Comparison of ENCODE assay signal across 37 cellular contexts in genomic region chr1:48031676-48032075, GRCh38. TPM values are rescaled to one million over a fixed set of nuclear protein-coding genes. Genes with fewer than 3 reads are reported as not detected.
A peak's percentile ranks its signal among the peaks of the same experiment; 100 is the strongest.
DNase-seq lines count a peak whose midpoint lies in the region; ATAC-seq, FAIRE-seq and TF ChIP-seq lines count a peak whose summit lies in the region.
"Had no signal": no experiment of that assay in that cellular context is flagged by ENCODE, and none has a peak within 500 bp of the region (broad histone marks: within the 10 kb centered on the region; RNA-seq: fewer than 3 reads in every experiment).

No MANE protein-coding gene starts in this region.

- no peak overlapping the region for H2AK5ac ChIP-seq in H1 (ENCODE audit: low read depth, low read length)

- no peak overlapping the region for H3K27ac Mint-ChIP-seq in MCF 10A (ENCODE audit: low read depth, unreplicated experiment)
- H3K27ac Mint-ChIP-seq: activated CD4-positive, alpha-beta memory T cell treated with anti-CD3 and anti-CD28 coated beads, Interleukin-2, amount 10 ng/mL, durations not matched to agents 7 days and 5 days; activated T-helper 1 cell treated with anti-CD3 and anti-CD28 coated beads, Interleukin-12 subunit alpha, Interleukin-12 subunit beta, Interleukin-2, Interleukin-4 antibody, amounts not matched to agents 30 ng/mL and 10 ng/mL and 1 ng/mL, durations not matched to agents 14 hours and 24 hours and 36 hours; CD4-positive, CD25-positive, alpha-beta regulatory T cell; GM23338; natural killer cell; stimulated activated naive B cell treated with anti-CD40 and anti-IgM and Interleukin-4, amounts not matched to agents 10 μg/mL and 1 μg/mL and 100 μg/mL, for 72 hours; T-helper 1 cell treated with Interleukin-12 subunit alpha and Interleukin-12 subunit beta and Interleukin-4 antibody, amounts not matched to agents 30 μg/mL and 1 μg/mL, for 36 hours; type B pancreatic cell had no signal

- no peaks in the 10 kb centered on the region for H3K9me2 ChIP-seq in PC-3 (replicated peaks; ENCODE audit: low read length)

- no peak overlapping the region for H4K8ac ChIP-seq in H1 (ENCODE audit: extremely low read depth, insufficient read depth, low read length)

- H3K36me3 Mint-ChIP-seq in MCF 10A (ENCODE audit: insufficient read depth, unreplicated experiment) = no peaks in the 10 kb centered on the region
- H3K36me3 Mint-ChIP-seq: CD4-positive, CD25-positive, alpha-beta regulatory T cell; natural killer cell; stimulated activated naive B cell treated with anti-CD40 and anti-IgM and Interleukin-4, amounts not matched to agents 10 μg/mL and 1 μg/mL and 100 μg/mL, for 72 hours; type B pancreatic cell had no signal

- 90% methylated on average over 3 of the region's 3 CpGs; no CpG with 5 or more reads in 1 of the 2 experiments for WGBS in H1 (ENCODE audit: extremely low coverage in 1 of 2, insufficient coverage in 1 of 2, insufficient read length in 1 of 2, insufficient replicate concordance in 2 of 2, low coverage in 1 of 2, low lambda C conversion rate in 2 of 2, missing lambda C conversion rate in 1 of 2), 2 experiments

- H4K20me1 ChIP-seq in H1 (replicated peaks in 1 of 2; ENCODE audit: control insufficient read depth in 1 of 2, insufficient read depth in 2 of 2, low read length in 2 of 2) = no peaks in the 10 kb centered on the region
- no peaks in the 10 kb centered on the region for H4K20me1 ChIP-seq in PC-3 (ENCODE audit: low read length)

- DNase-seq in MCF 10A (ENCODE audit: unreplicated experiment) (peak; percentile 23), breast epithelium (ENCODE audit: low spot score in 2 of 2) (no peak), H1 (ENCODE audit: low read depth in 1 of 2, low spot score in 2 of 2) (no peak), glomerular visceral epithelial cell (ENCODE audit: extremely low spot score) (peak; percentile 22), DMS 273 (lab: John Stamatoyannopoulos, UW; ENCODE audit: unreplicated experiment) (no peak), GM12892 (ENCODE audit: insufficient read length) (no peak), PC-3 (no peak)
- DNase-seq: 8988T; activated CD4-positive, alpha-beta memory T cell treated with anti-CD3 and anti-CD28 coated beads, Interleukin-2, amount 10 ng/mL, durations not matched to agents 7 days and 5 days; activated CD4-positive, CD25-positive, alpha-beta regulatory T cell treated with anti-CD3 and anti-CD28 coated beads, Interleukin-2, amount 50 U/mL, for 72 hours; activated CD8-positive, alpha-beta memory T cell treated with anti-CD3 and anti-CD28 coated beads, Interleukin-2, amount 50 U/mL, for 4 hours; activated naive CD4-positive, alpha-beta T cell treated with Interleukin-2 at 50 U/mL for 16 hours; AML-193; brain microvascular endothelial cell; Calu3; CD4-positive, CD25-positive, alpha-beta regulatory T cell; heart left ventricle; islet precursor cell; KBM-7; lower lobe of right lung; mucosa of descending colon; natural killer cell; NCI-H1092 treated with DMSO at 0.1 percent for 48 hours; NCI-H187; stimulated activated naive B cell treated with anti-CD40 and anti-IgM and Interleukin-4, amounts not matched to agents 10 μg/mL and 1 μg/mL and 100 μg/mL, for 72 hours; substantia nigra had no signal

- no peak overlapping the region for H2BK15ac ChIP-seq in H1 (ENCODE audit: low read length)

- no peak for TF ChIP-seq RAD21 in H1 (IDR thresholded peaks at IDR 0.05 in 1 of 2, conservative IDR thresholded peaks at IDR 0.05 in 1 of 2; ENCODE audit: low read depth in 2 of 2, low read length in 2 of 2)

- CTCF ChIA-PET in MCF 10A (lab: Yijun Ruan, JAX) (interaction anchor here (0.8 to 3.6 kb wide), 3 partner anchors 12 to 275 kb away, joined by 7 to 11 read pairs (median 8); partner anchors contain the start of gene TRABD2B), H1 (lab: Charles Lee; ENCODE audit: partially characterized antibody) (interaction anchor here (0.7 to 4.4 kb wide), 5 partner anchors 9 to 300 kb away, joined by 3 to 28 read pairs (median 4); no protein-coding TSS in a partner anchor), PC-3 (lab: Charles Lee) (interaction anchor here (0.7 kb wide), 1 partner anchor 22 kb away, joined by 7 read pairs; no protein-coding TSS in a partner anchor)

- H3K56ac ChIP-seq in H1 (replicated peaks; ENCODE audit: insufficient read length, low read depth, low read length) = no peak overlapping the region

- no peaks in the 10 kb centered on the region for H3K36me3 ChIP-seq in breast epithelium
- H3K36me3 ChIP-seq in H1 (ENCODE audit: control insufficient read depth in 2 of 4, insufficient read depth in 4 of 4, low read length in 3 of 4) = no peaks in the 10 kb centered on the region
- H3K36me3 ChIP-seq in PC-3 (ENCODE audit: low read depth, low read length) = no peaks in the 10 kb centered on the region
- H3K36me3 ChIP-seq: adrenal gland, brain microvascular endothelial cell, heart left ventricle, lower lobe of right lung had no signal

- H3K27ac ChIP-seq in breast epithelium (peak overlapping the region in 1 of 2 donors; percentile 32), H1 (ENCODE audit: low read depth, low read length) (no peak overlapping the region), PC-3 (ENCODE audit: low read length) (no peak overlapping the region)
- H3K27ac ChIP-seq: adrenal gland, brain microvascular endothelial cell, heart left ventricle, lower lobe of right lung, SK-N-MC, skin epidermis had no signal

- no peak for TF ChIP-seq EP300 in H1 (IDR thresholded peaks at IDR 0.05; ENCODE audit: borderline replicate concordance in 1 of 2, low read depth in 2 of 2, low read length in 2 of 2)

- intact Hi-C loops in MCF 10A (cut with micrococcal nuclease) (no loop called here), breast epithelium (cut with DNase I; ENCODE audit: low total_unique reads) (no loop called here), PC-3 (cut with micrococcal nuclease) (no loop called here)

- no peak overlapping the region for H4K91ac ChIP-seq in H1 (replicated peaks; ENCODE audit: insufficient read length, low read length)

- no peak for TF ChIP-seq POLR2A in breast epithelium (IDR thresholded peaks at IDR 0.05)
- TF ChIP-seq POLR2A in H1 (IDR thresholded peaks at IDR 0.05; ENCODE audit: control extremely low read depth in 1 of 2, low read depth in 2 of 2, low read length in 2 of 2) = no peak
- no peak for TF ChIP-seq POLR2A in GM12892 (IDR thresholded peaks at IDR 0.05; ENCODE audit: low read depth, low read length)

- H3K4me1 ChIP-seq in breast epithelium = peaks cover 0 to under 1% of the 10 kb centered on the region in 2 donors
- H3K4me1 ChIP-seq in H1 (replicated peaks in 1 of 4; ENCODE audit: control insufficient read depth in 3 of 4, insufficient read depth in 4 of 4, low read length in 3 of 4) = peaks cover 0 to 7% (median 4%) of the 10 kb centered on the region in 4 experiments; a peak in 4 of 7 replicates
- H3K4me1 ChIP-seq in PC-3 (ENCODE audit: insufficient read depth, low read length) = no peaks in the 10 kb centered on the region
- H3K4me1 ChIP-seq: adrenal gland, lower lobe of right lung had no signal

- no peak overlapping the region for H3K14ac ChIP-seq in H1 (ENCODE audit: insufficient read length)

- H3K4me3 ChIP-seq in breast epithelium (no peak overlapping the region), H1 (ENCODE audit: extremely low read depth in 1 of 4, insufficient read depth in 2 of 4, low read depth in 3 of 4, low read length in 4 of 4) (no peak overlapping the region), PC-3 (ENCODE audit: low read length) (no peak overlapping the region)
- H3K4me3 ChIP-seq: adrenal gland, GM23338, heart left ventricle, lower lobe of right lung, mucosa of descending colon, SK-N-MC, skin epidermis had no signal

- H3K4me3 Mint-ChIP-seq in MCF 10A (ENCODE audit: unreplicated experiment) = no peak overlapping the region
- H3K4me3 Mint-ChIP-seq: activated CD4-positive, alpha-beta memory T cell treated with anti-CD3 and anti-CD28 coated beads, Interleukin-2, amount 10 ng/mL, durations not matched to agents 7 days and 5 days; activated T-helper 1 cell treated with anti-CD3 and anti-CD28 coated beads, Interleukin-12 subunit alpha, Interleukin-12 subunit beta, Interleukin-2, Interleukin-4 antibody, amounts not matched to agents 30 ng/mL and 10 ng/mL and 1 ng/mL, durations not matched to agents 14 hours and 24 hours and 36 hours; CD4-positive, CD25-positive, alpha-beta regulatory T cell; GM23338; natural killer cell; stimulated activated naive B cell treated with anti-CD40 and anti-IgM and Interleukin-4, amounts not matched to agents 10 μg/mL and 1 μg/mL and 100 μg/mL, for 72 hours; T-helper 1 cell treated with Interleukin-12 subunit alpha and Interleukin-12 subunit beta and Interleukin-4 antibody, amounts not matched to agents 30 μg/mL and 1 μg/mL, for 36 hours; type B pancreatic cell had no signal

- H2BK120ac ChIP-seq in H1 (replicated peaks; ENCODE audit: low read depth, low read length) = no peak overlapping the region

- ATAC-seq in GM18868 (IDR thresholded peaks at IDR 0.05; ENCODE audit: unreplicated experiment) (no peak), PC-3 (no peak)
- ATAC-seq: GM23338; mucosa of descending colon; natural killer cell; stimulated activated naive B cell treated with anti-CD40 and anti-IgM and Interleukin-4, amounts not matched to agents 10 μg/mL and 1 μg/mL and 100 μg/mL, for 72 hours had no signal

- H3K79me1 ChIP-seq in H1 (ENCODE audit: low read depth, low read length) = no peaks in the 10 kb centered on the region

- BruUV-seq in MCF 10A (replicated peaks; lab: Mats Ljungman, UMichigan) = no TSS peak
- BruUV-seq in PC-3 (replicated peaks; lab: Mats Ljungman, UMichigan) = no TSS peak

- H3K27me3 ChIP-seq in breast epithelium = no peaks in the 10 kb centered on the region
- no peaks in the 10 kb centered on the region for H3K27me3 ChIP-seq in H1 (replicated peaks in 1 of 4; ENCODE audit: control insufficient read depth in 3 of 4, extremely low read depth in 1 of 4, insufficient read depth in 3 of 4, low read length in 3 of 4)
- H3K27me3 ChIP-seq in PC-3 (ENCODE audit: low read length) = no peaks in the 10 kb centered on the region
- H3K27me3 ChIP-seq: adrenal gland, brain microvascular endothelial cell, heart left ventricle had no signal

- H3F3A ChIP-seq in PC-3 (ENCODE audit: low read length, unreplicated experiment) = no peaks in the 10 kb centered on the region

- H3K4me1 Mint-ChIP-seq in MCF 10A (ENCODE audit: insufficient read depth, unreplicated experiment) = peaks cover 21% of the 10 kb centered on the region
- H3K4me1 Mint-ChIP-seq: activated CD4-positive, alpha-beta memory T cell treated with anti-CD3 and anti-CD28 coated beads, Interleukin-2, amount 10 ng/mL, durations not matched to agents 7 days and 5 days; CD4-positive, CD25-positive, alpha-beta regulatory T cell; natural killer cell; stimulated activated naive B cell treated with anti-CD40 and anti-IgM and Interleukin-4, amounts not matched to agents 10 μg/mL and 1 μg/mL and 100 μg/mL, for 72 hours had no signal

- no peak overlapping the region for H2BK20ac ChIP-seq in H1 (ENCODE audit: low read length)

- H3K4ac ChIP-seq in H1 (replicated peaks; ENCODE audit: insufficient read length, low read depth, low read length) = no peak overlapping the region

- no peak overlapping the region for H4K5ac ChIP-seq in H1 (ENCODE audit: insufficient read length, low read depth, low read length)

- H3K23me2 ChIP-seq in H1 (ENCODE audit: low read depth, low read length) = no peaks in the 10 kb centered on the region

- H3K9me3 Mint-ChIP-seq in MCF 10A (ENCODE audit: unreplicated experiment) = no peaks in the 10 kb centered on the region
- H3K9me3 Mint-ChIP-seq: activated CD4-positive, alpha-beta memory T cell treated with anti-CD3 and anti-CD28 coated beads, Interleukin-2, amount 10 ng/mL, durations not matched to agents 7 days and 5 days; activated T-helper 1 cell treated with anti-CD3 and anti-CD28 coated beads, Interleukin-12 subunit alpha, Interleukin-12 subunit beta, Interleukin-2, Interleukin-4 antibody, amounts not matched to agents 30 ng/mL and 10 ng/mL and 1 ng/mL, durations not matched to agents 14 hours and 24 hours and 36 hours; GM23338; natural killer cell; stimulated activated naive B cell treated with anti-CD40 and anti-IgM and Interleukin-4, amounts not matched to agents 10 μg/mL and 1 μg/mL and 100 μg/mL, for 72 hours; T-helper 1 cell treated with Interleukin-12 subunit alpha and Interleukin-12 subunit beta and Interleukin-4 antibody, amounts not matched to agents 30 μg/mL and 1 μg/mL, for 36 hours; type B pancreatic cell had no signal

- no peak overlapping the region for H3K4me2 ChIP-seq in H1 (ENCODE audit: insufficient read depth in 1 of 2, low read depth in 2 of 2, low read length in 2 of 2)
- no peak overlapping the region for H3K4me2 ChIP-seq in PC-3 (ENCODE audit: low read length)
- H3K4me2 ChIP-seq: GM23338 had no signal

- POLR2A ChIA-PET in MCF 10A (lab: Yijun Ruan, JAX) = interaction anchor here (1.1 kb wide), 1 partner anchor 294 kb away, joined by 3 read pairs; no protein-coding TSS in a partner anchor
- POLR2A ChIA-PET in H1 (lab: Charles Lee; ENCODE audit: partially characterized antibody) = interaction anchor here (0.7 to 0.9 kb wide), 2 partner anchors 9 kb away, joined by 3 read pairs; no protein-coding TSS in a partner anchor
- POLR2A ChIA-PET in PC-3 (lab: Charles Lee; ENCODE audit: unreplicated experiment) = no interaction called here

- H3K79me2 ChIP-seq in H1 (ENCODE audit: control insufficient read depth in 1 of 2, insufficient read depth in 2 of 2, low read length in 2 of 2) (no peaks in the 10 kb centered on the region), PC-3 (ENCODE audit: low read length) (no peaks in the 10 kb centered on the region)

- H2BK12ac ChIP-seq in H1 (ENCODE audit: low read depth, low read length) = no peak overlapping the region

- H2BK5ac ChIP-seq in H1 (ENCODE audit: low read depth, low read length) = no peak overlapping the region

- no peaks in the 10 kb centered on the region for H3K9me3 ChIP-seq in breast epithelium
- H3K9me3 ChIP-seq in H1 (ENCODE audit: insufficient read depth in 2 of 2, low read depth in 1 of 2, low read length in 1 of 2) = no peaks in the 10 kb centered on the region
- no peaks in the 10 kb centered on the region for H3K9me3 ChIP-seq in PC-3 (ENCODE audit: low read length)
- H3K9me3 ChIP-seq: adrenal gland, heart left ventricle, lower lobe of right lung, mucosa of descending colon had no signal

- no peak overlapping the region for H3K18ac ChIP-seq in H1 (ENCODE audit: extremely low read depth, low read length)

- no peak overlapping the region for H3K23ac ChIP-seq in H1 (ENCODE audit: insufficient read length)

- TF ChIP-seq CTCF in MCF 10A (IDR thresholded peaks at IDR 0.05; ENCODE audit: unreplicated experiment) (no peak), breast epithelium (IDR thresholded peaks at IDR 0.05) (no peak), H1 (IDR thresholded peaks at IDR 0.05; ENCODE audit: control extremely low read depth in 1 of 3, insufficient read depth in 1 of 3, low read depth in 1 of 3, low read length in 3 of 3) (no peak), PC-3 (conservative IDR thresholded peaks at IDR 0.05; ENCODE audit: low read depth, low read length) (no peak)

- no peak overlapping the region for H2AFZ ChIP-seq in H1 (ENCODE audit: low read length)
- no peak overlapping the region for H2AFZ ChIP-seq in PC-3 (ENCODE audit: low read length)
- H2AFZ ChIP-seq: GM23338 had no signal

- H3K9ac ChIP-seq in H1 (replicated peaks in 1 of 4; ENCODE audit: extremely low read depth in 1 of 4, low read depth in 3 of 4, low read length in 3 of 4) = no peak overlapping the region
- H3K9ac ChIP-seq in PC-3 (ENCODE audit: low read length) = no peak overlapping the region

- H3K27me3 Mint-ChIP-seq in MCF 10A (ENCODE audit: insufficient read depth, unreplicated experiment) = no peaks in the 10 kb centered on the region
- H3K27me3 Mint-ChIP-seq: activated CD4-positive, alpha-beta memory T cell treated with anti-CD3 and anti-CD28 coated beads, Interleukin-2, amount 10 ng/mL, durations not matched to agents 7 days and 5 days had no signal

- FAIRE-seq in H1 (lab: Jason Lieb, UNC) (no peak), GM12892 (lab: Jason Lieb, UNC) (no peak)

RNA-seq across cellular contexts. Expression of gene TRABD2B, which starts 34.5 kb away (rescaled TPM):
- total RNA-seq in MCF 10A (2022) = 0.96 and 2.6 TPM in 2 replicates
- 1 to 10 TPM; 1.4 to 3.7 (median 2.3) TPM for total RNA-seq in breast epithelium
- total RNA-seq in H1 (2021; fragmentation: NEBNext Ultra II Directional; extraction: Animal tissue kit (Norgen Biotek cat#: 25700)) = 3.4 and 3.5 TPM in 2 replicates
- polyA plus RNA-seq in H1 (2011; rRNA removed) = 0.95 and 1.5 TPM in 2 replicates
- 0.59 TPM for polyA plus RNA-seq in H1 (2011; cell fraction: cytosol; rRNA removed)
- 2.6 TPM for polyA plus RNA-seq in H1 (2011; cell fraction: nucleus; rRNA removed)
- 1.6 to 3.5 TPM (median 2.1 TPM) in 4 replicates for polyA plus RNA-seq in H1 (2012, experiment 1 of 2)
- 1.1 TPM for polyA plus RNA-seq in H1 (2012, experiment 2 of 2)
- 2.1 TPM for polyA plus RNA-seq in H1 (2013, experiment 1 of 2)
- polyA plus RNA-seq in H1 (2013, experiment 2 of 2) = 2.1 TPM
- polyA minus RNA-seq in H1 (2011; rRNA and poly(A)+ RNA removed) = 0.98 and 1.3 TPM in 2 replicates
- polyA minus RNA-seq in H1 (2011; cell fraction: cytosol; rRNA and poly(A)+ RNA removed) = 4.0 TPM
- 4.4 TPM for polyA minus RNA-seq in H1 (2011; cell fraction: nucleus; rRNA and poly(A)+ RNA removed)
- not detected for polyA plus RNA-seq in GM12892 (2012; ENCODE audit: missing spikeins)
- 0.44 and 0.63 TPM in 2 replicates for total RNA-seq in PC-3 (2014; rRNA removed)
- total RNA-seq: activated CD4-positive, alpha-beta memory T cell treated with anti-CD3 and anti-CD28 coated beads, Interleukin-2, amount 10 ng/mL, durations not matched to agents 7 days and 5 days; activated T-helper 1 cell treated with anti-CD3 and anti-CD28 coated beads, Interleukin-12 subunit alpha, Interleukin-12 subunit beta, Interleukin-2, Interleukin-4 antibody, amounts not matched to agents 30 ng/mL and 10 ng/mL and 1 ng/mL, durations not matched to agents 14 hours and 24 hours and 36 hours; CD4-positive, CD25-positive, alpha-beta regulatory T cell; M059J; natural killer cell; OCI-LY7; pulmonary artery endothelial cell had no signal
- polyA plus RNA-seq: CD4-positive, CD25-positive, alpha-beta regulatory T cell had no signal

Comparison
In these comparisons a context has a peak if more than half of its experiments do, and no peak if none do; other contexts are left out.
1. DNase-seq: peak in MCF 10A (single experiment) and glomerular visceral epithelial cell (single experiment); none in breast epithelium (0 of 2), H1 (0 of 2), DMS 273 (single experiment), GM12892 (single experiment) and PC-3 (single experiment).